In the genomic region with DNA sequence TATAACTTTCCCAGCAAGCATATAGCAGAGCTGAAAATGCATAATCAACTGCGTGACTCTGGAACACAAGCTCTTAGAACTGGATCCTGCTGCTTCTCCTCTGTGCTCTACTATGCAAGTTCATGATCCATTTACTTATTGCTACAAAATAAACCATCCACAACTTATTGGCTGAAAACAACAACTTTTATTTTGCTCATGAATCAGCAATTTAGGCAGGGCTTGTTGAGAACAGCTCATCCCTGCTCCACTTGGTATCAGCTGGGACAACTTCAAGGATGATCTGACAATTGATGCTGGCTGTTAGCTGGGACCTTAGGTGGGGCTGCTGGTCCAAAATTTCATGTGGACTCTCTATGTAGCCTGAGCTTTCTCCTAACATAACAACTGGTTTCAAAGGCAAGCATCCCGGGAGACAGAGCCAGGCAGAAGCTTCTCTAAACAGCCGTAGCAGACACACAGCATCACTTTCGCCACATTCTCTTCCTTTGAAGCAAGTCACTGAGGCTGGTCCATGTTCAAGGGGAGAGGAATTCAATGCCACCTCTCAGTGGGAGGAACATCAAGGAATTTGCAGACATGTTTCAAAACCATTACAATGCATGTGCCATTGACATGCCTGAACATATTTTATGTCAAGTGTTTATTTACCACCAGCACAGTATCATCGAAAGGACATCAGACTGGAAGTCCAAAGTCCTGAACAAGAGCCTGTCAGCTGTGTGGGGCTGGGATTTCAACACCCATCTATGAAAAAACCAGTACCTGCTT, we compare ENCODE assay signal across 1 cellular context.
TF ChIP-seq lines count a peak whose summit lies in the region.

No MANE protein-coding gene starts in this region.

TF ChIP-seq in liver, 16 proteins besides CTCF, POLR2A, EP300 and RAD21 (continued from another document):
- TF ChIP-seq REST (IDR thresholded peaks at IDR 0.05) (peak; percentile 66), GABPA (IDR thresholded peaks at IDR 0.05 in 1 of 2, conservative IDR thresholded peaks at IDR 0.05 in 1 of 2) (no peak), SP1 (IDR thresholded peaks at IDR 0.05) (peak; percentile 100), TAF1 (conservative IDR thresholded peaks at IDR 0.05) (no peak), ZBTB33 (IDR thresholded peaks at IDR 0.05) (peak; percentile 89), EGR1 (IDR thresholded peaks at IDR 0.05; ENCODE audit: low read depth in 2 of 2) (peak in 1 of 2 donors; percentile 63), YY1 (IDR thresholded peaks at IDR 0.05) (no peak), HNF4A (conservative IDR thresholded peaks at IDR 0.05) (peak; percentile 100), FOXA1 (IDR thresholded peaks at IDR 0.05) (peak; percentile 76), FOXA2 (IDR thresholded peaks at IDR 0.05) (peak; percentile 92)
TF ChIP-seq in liver: peak in this region for 12.
